ENCODE assay signal across 18 cellular contexts in genomic region chr15:77698481-77698880, GRCh38.
"Had no signal": no experiment of that assay in that cellular context is flagged by ENCODE, and none has a peak within 500 bp of the region (broad histone marks: within the 10 kb centered on the region; RNA-seq: fewer than 3 reads in every experiment).

No MANE protein-coding gene starts in this region.

- H3K27ac Mint-ChIP-seq: mesothelial cell of epicardium had no signal

- DNase-seq: dermis blood vessel endothelial cell; effector CD4-positive, alpha-beta T cell; effector memory CD4-positive, alpha-beta T cell; foreskin keratinocyte; head of caudate nucleus; heart right ventricle; hippocampal formation; left cardiac atrium; left lung; left ventricle myocardium superior; lower lobe of right lung; mesenchymal stem cell had no signal

- H3K36me3 Mint-ChIP-seq: mesothelial cell of epicardium had no signal

- H3K27me3 ChIP-seq: foreskin keratinocyte had no signal

- H3K9me3 Mint-ChIP-seq: mesothelial cell of epicardium had no signal

- H3K27ac ChIP-seq: coronary artery, esophagus muscularis mucosa, foreskin keratinocyte, gastroesophageal sphincter, heart right ventricle, left lung, lower lobe of right lung had no signal

- H3K4me3 Mint-ChIP-seq: mesothelial cell of epicardium had no signal

- ATAC-seq: foreskin keratinocyte, gastroesophageal sphincter, heart right ventricle, left cardiac atrium, left lung, left ventricle myocardium superior, lower lobe of right lung, mucosa of descending colon had no signal

- H3K4me3 ChIP-seq: coronary artery, dorsolateral prefrontal cortex, esophagus muscularis mucosa, gastroesophageal sphincter, heart right ventricle, left lung, lower lobe of right lung, mucosa of descending colon had no signal

- H3K36me3 ChIP-seq: esophagus muscularis mucosa, gastroesophageal sphincter, heart right ventricle, left lung, lower lobe of right lung had no signal

- H3K9me3 ChIP-seq: esophagus muscularis mucosa, gastroesophageal sphincter, heart right ventricle, left lung, lower lobe of right lung, mucosa of descending colon had no signal

- H3K4me1 Mint-ChIP-seq: mesothelial cell of epicardium had no signal

- H3K4me1 ChIP-seq: foreskin keratinocyte, left lung, lower lobe of right lung had no signal
